Comparison of ENCODE assay signal across 7 cellular contexts in genomic region chr13:99568901-99569300, GRCh38. TPM values are rescaled to one million over a fixed set of nuclear protein-coding genes. Genes with fewer than 3 reads are reported as not detected.
DNase-seq lines count a peak whose midpoint lies in the region; ATAC-seq, FAIRE-seq and TF ChIP-seq lines count a peak whose summit lies in the region.
"Not testable (repeated sequence)": the region's sequence is repeated elsewhere in the genome, so short reads cannot be mapped to it uniquely, and the experiment has no call there.

No MANE protein-coding gene starts in this region.

- not testable (repeated sequence) for H3K4me1 ChIP-seq in DND-41 (ENCODE audit: insufficient read depth, low read length); HCT116 (ENCODE audit: control insufficient read depth in 1 of 2, insufficient read depth in 2 of 2, low read length in 2 of 2); PC-3 (ENCODE audit: insufficient read depth, low read length); K562 (replicated peaks in 1 of 2; ENCODE audit: control insufficient read depth in 2 of 2, insufficient read depth in 2 of 2, low read length in 2 of 2); HepG2 (ENCODE audit: insufficient read depth, low read length)

- H3K9me2 ChIP-seq in HCT116 (ENCODE audit: insufficient read depth); PC-3 (replicated peaks; ENCODE audit: low read length): not testable (repeated sequence)

- H3K4me3 Mint-ChIP-seq in activated naive CD4-positive, alpha-beta T cell treated with anti-CD3 and anti-CD28 coated beads, Interleukin-2, amount 10 ng/mL, durations not matched to agents 7 days and 5 days = not testable (repeated sequence)
- peak overlapping the region; percentile 18 for H3K4me3 Mint-ChIP-seq in endothelial cell (ENCODE audit: unreplicated experiment)

- peaks cover 12% of the 10 kb centered on the region for H3K9me3 ChIP-seq in DND-41 (ENCODE audit: insufficient read depth, low read length, severe bottlenecking)
- H3K9me3 ChIP-seq in HCT116 (ENCODE audit: control insufficient read depth in 1 of 2, insufficient read depth in 1 of 2, low read depth in 1 of 2, low read length in 2 of 2); PC-3 (ENCODE audit: low read length); K562 (replicated peaks; ENCODE audit: control insufficient read depth, insufficient read depth, low read depth, low read length); HepG2 (ENCODE audit: low read length): not testable (repeated sequence)

- not testable (repeated sequence) for H3K4me2 ChIP-seq in DND-41 (ENCODE audit: insufficient read depth, low read length); HCT116 (ENCODE audit: low read length); PC-3 (ENCODE audit: low read length); K562 (ENCODE audit: insufficient read depth, low read length); HepG2 (ENCODE audit: low read depth, low read length)

- CTCF ChIA-PET in HCT116 (lab: Charles Lee); PC-3 (lab: Charles Lee); K562 (lab: Yijun Ruan, JAX; ENCODE audit: low intra/inter-chr PET ratio); HepG2 (lab: Yijun Ruan, JAX; ENCODE audit: low intra/inter-chr PET ratio, low total read pairs): not testable (repeated sequence)
- CTCF ChIA-PET in activated naive CD4-positive, alpha-beta T cell treated with anti-CD3 and anti-CD28 coated beads, Interleukin-2, amount 10 ng/mL, durations not matched to agents 7 days and 5 days (lab: Charles Lee) = interaction anchor here (1.3 kb wide), 1 partner anchor 37 kb away, joined by 3 read pairs; no protein-coding TSS in a partner anchor

- H3K36me3 Mint-ChIP-seq in activated naive CD4-positive, alpha-beta T cell treated with anti-CD3 and anti-CD28 coated beads, Interleukin-2, amount 10 ng/mL, durations not matched to agents 7 days and 5 days = peaks cover 25% of the 10 kb centered on the region
- H3K36me3 Mint-ChIP-seq in endothelial cell (ENCODE audit: low read depth, unreplicated experiment) = peaks cover 31% of the 10 kb centered on the region

- peaks cover 20% of the 10 kb centered on the region for H3K4me1 Mint-ChIP-seq in activated naive CD4-positive, alpha-beta T cell treated with anti-CD3 and anti-CD28 coated beads, Interleukin-2, amount 10 ng/mL, durations not matched to agents 7 days and 5 days
- peaks cover 14% of the 10 kb centered on the region for H3K4me1 Mint-ChIP-seq in endothelial cell (ENCODE audit: unreplicated experiment)

- H3F3A ChIP-seq in PC-3 (ENCODE audit: low read length, unreplicated experiment) = not testable (repeated sequence)

- not testable (repeated sequence) for H3K4me3 ChIP-seq in DND-41 (ENCODE audit: low read depth in 1 of 2, low read length in 2 of 2); HCT116 (replicated peaks in 1 of 2; ENCODE audit: low read depth in 1 of 2, low read length in 2 of 2); PC-3 (ENCODE audit: low read length); K562; HepG2 (replicated peaks in 1 of 3; ENCODE audit: insufficient read depth in 1 of 3, low read depth in 2 of 3, low read length in 3 of 3)

- H3K36me3 ChIP-seq in DND-41 (ENCODE audit: insufficient read depth, low read length) = peaks cover 15% of the 10 kb centered on the region; the same call in 1 of the 2 replicates
- H3K36me3 ChIP-seq in HCT116 (ENCODE audit: control insufficient read depth in 1 of 2, insufficient read depth in 2 of 2, low read length in 2 of 2); PC-3 (ENCODE audit: low read depth, low read length); K562 (ENCODE audit: control insufficient read depth, insufficient read depth, low read length); HepG2 (replicated peaks in 1 of 2; ENCODE audit: control insufficient read depth in 1 of 2, insufficient read depth in 2 of 2, low read length in 2 of 2): not testable (repeated sequence)

- not testable (repeated sequence) for H3K9ac ChIP-seq in DND-41 (ENCODE audit: low read depth, low read length); HCT116 (ENCODE audit: low read length); PC-3 (ENCODE audit: low read length); K562 (ENCODE audit: insufficient read depth in 1 of 2, low read depth in 2 of 2, low read length in 2 of 2); HepG2 (ENCODE audit: insufficient read depth, low read depth, low read length)

- TF ChIP-seq RAD21 in HCT116 (IDR thresholded peaks at IDR 0.05; ENCODE audit: low read depth); K562 (CRISPR knock-in tag; conservative IDR thresholded peaks at IDR 0.05 in 1 of 2, IDR thresholded peaks at IDR 0.05 in 1 of 2); HepG2 (CRISPR knock-in tag; IDR thresholded peaks at IDR 0.05): not testable (repeated sequence)

- H3K27me3 ChIP-seq in DND-41 (ENCODE audit: insufficient read depth, low read length, poor library complexity); HCT116 (ENCODE audit: insufficient read depth, low read length); PC-3 (ENCODE audit: low read length); K562 (ENCODE audit: control insufficient read depth in 2 of 2, insufficient read depth in 2 of 2, low read length in 2 of 2); HepG2 (ENCODE audit: control insufficient read depth in 1 of 2, insufficient read depth in 2 of 2, low read length in 2 of 2): not testable (repeated sequence)

- H3K27ac ChIP-seq in DND-41 (ENCODE audit: low read length); HCT116 (ENCODE audit: low read depth, low read length); PC-3 (ENCODE audit: low read length); K562 (ENCODE audit: extremely low read depth, low read depth, low read length); HepG2 (ENCODE audit: extremely low read length, insufficient read depth, low read length): not testable (repeated sequence)

- H3K27me3 Mint-ChIP-seq in activated naive CD4-positive, alpha-beta T cell treated with anti-CD3 and anti-CD28 coated beads, Interleukin-2, amount 10 ng/mL, durations not matched to agents 7 days and 5 days; endothelial cell (ENCODE audit: unreplicated experiment): not testable (repeated sequence)

- not testable (repeated sequence) for H4K20me1 ChIP-seq in DND-41 (ENCODE audit: insufficient read depth, low read length); HCT116 (ENCODE audit: insufficient read depth); PC-3 (ENCODE audit: low read length); K562 (replicated peaks; ENCODE audit: control insufficient read depth, insufficient read depth, low read length); HepG2 (ENCODE audit: insufficient read depth, low read length)

- in situ Hi-C loops in K562 (cut with MboI); HepG2 (cut with HindIII; ENCODE audit: extremely low pct_ligation_motif_present, low pct_unique_long_range_greater_than_20kb): not testable (repeated sequence)

- ATAC-seq in DND-41 (ENCODE audit: insufficient read depth, low read depth); HCT116; PC-3; K562; HepG2: not testable (repeated sequence)

- H3K27ac Mint-ChIP-seq in activated naive CD4-positive, alpha-beta T cell treated with anti-CD3 and anti-CD28 coated beads, Interleukin-2, amount 10 ng/mL, durations not matched to agents 7 days and 5 days = peak overlapping the region; percentile 11
- not testable (repeated sequence) for H3K27ac Mint-ChIP-seq in endothelial cell (ENCODE audit: unreplicated experiment)

- not testable (repeated sequence) for H2AFZ ChIP-seq in DND-41 (ENCODE audit: low read depth, low read length); HCT116 (ENCODE audit: low read depth, low read length, poor library complexity, severe bottlenecking); PC-3 (ENCODE audit: low read length); K562 (ENCODE audit: low read depth, low read length); HepG2 (ENCODE audit: low read length)

- not testable (repeated sequence) for TF ChIP-seq POLR2A in HCT116 (IDR thresholded peaks at IDR 0.05; ENCODE audit: borderline replicate concordance, extremely low read depth, insufficient read depth, insufficient read length); K562 (conservative IDR thresholded peaks at IDR 0.05); HepG2 (IDR thresholded peaks at IDR 0.05; ENCODE audit: insufficient read depth in 1 of 2, low read depth in 2 of 2, low read length in 2 of 2)

- RAD21 ChIA-PET in HCT116 (lab: Charles Lee; ENCODE audit: low non-redundant PET in 1 of 2, low total read pairs in 2 of 2, uncharacterized antibody in 2 of 2, unreplicated experiment in 2 of 2) = not testable (repeated sequence)

- not testable (repeated sequence) for TF ChIP-seq EP300 in K562 (IDR thresholded peaks at IDR 0.05; ENCODE audit: low read length); HepG2 (IDR thresholded peaks at IDR 0.05; ENCODE audit: low read depth in 2 of 2, low read length in 2 of 2); HepG2 (CRISPR knock-in tag; IDR thresholded peaks at IDR 0.05; ENCODE audit: borderline replicate concordance)

- 31% methylated on average over 4 of the region's 6 CpGs for WGBS in K562 (ENCODE audit: insufficient coverage, low coverage, missing lambda C conversion rate)
- 72% methylated on average over 4 of the region's 6 CpGs for WGBS in HepG2 (ENCODE audit: low lambda C conversion rate)

- peaks cover 11% of the 10 kb centered on the region for H3K9me3 Mint-ChIP-seq in activated naive CD4-positive, alpha-beta T cell treated with anti-CD3 and anti-CD28 coated beads, Interleukin-2, amount 10 ng/mL, durations not matched to agents 7 days and 5 days
- not testable (repeated sequence) for H3K9me3 Mint-ChIP-seq in endothelial cell (ENCODE audit: unreplicated experiment)

- TSS peak; percentile 20 for BruUV-seq in HCT116 (replicated peaks; lab: Mats Ljungman, UMichigan)
- TSS peak; percentile 6 for BruUV-seq in PC-3 (replicated peaks; lab: Mats Ljungman, UMichigan)
- not testable (repeated sequence) for BruUV-seq in K562 (replicated peaks; lab: Mats Ljungman, UMichigan); HepG2 (replicated peaks; lab: Mats Ljungman, UMichigan)

- DNase-seq in DND-41 = peak; percentile 21
- DNase-seq in HCT116 (ENCODE audit: low read depth, low spot score); PC-3; activated naive CD4-positive, alpha-beta T cell treated with anti-CD3 and anti-CD28 coated beads, Interleukin-2, amount 10 ng/mL, durations not matched to agents 7 days and 5 days; K562 (ENCODE audit: extremely low read depth in 1 of 4, low spot score in 3 of 4); endothelial cell (ENCODE audit: low spot score); HepG2 (ENCODE audit: low spot score): not testable (repeated sequence)

- POLR2A ChIA-PET in HCT116 (lab: Charles Lee); PC-3 (lab: Charles Lee; ENCODE audit: unreplicated experiment); K562 (lab: Yijun Ruan, JAX); HepG2 (lab: Yijun Ruan, JAX): not testable (repeated sequence)

- TF ChIP-seq CTCF in DND-41 (IDR thresholded peaks at IDR 0.05; ENCODE audit: borderline replicate concordance, extremely low read depth, low read length, poor library complexity, severe bottlenecking); HCT116 (IDR thresholded peaks at IDR 0.05 in 2 of 3, conservative IDR thresholded peaks at IDR 0.05 in 1 of 3; ENCODE audit: borderline replicate concordance in 1 of 3, insufficient read depth in 1 of 3, low read depth in 2 of 3, low read length in 2 of 3); PC-3 (conservative IDR thresholded peaks at IDR 0.05; ENCODE audit: low read depth, low read length); K562 (IDR thresholded peaks at IDR 0.05 in 2 of 3, conservative IDR thresholded peaks at IDR 0.05 in 1 of 3; ENCODE audit: insufficient read depth in 2 of 3, low read depth in 1 of 3, low read length in 3 of 3); endothelial cell (IDR thresholded peaks at IDR 0.05; ENCODE audit: unreplicated experiment); HepG2 (CRISPR knock-in tag; IDR thresholded peaks at IDR 0.05): not testable (repeated sequence)

- FAIRE-seq in K562 (lab: Jason Lieb, UNC); HepG2 (lab: Jason Lieb, UNC): not testable (repeated sequence)

- intact Hi-C loops in HCT116 (cut with micrococcal nuclease); PC-3 (cut with micrococcal nuclease); K562 (cut with micrococcal nuclease); HepG2 (cut with micrococcal nuclease; ENCODE audit: unreplicated experiment): not testable (repeated sequence)

- H3K79me2 ChIP-seq in DND-41 (ENCODE audit: insufficient read depth, low read length); HCT116 (ENCODE audit: insufficient read depth, low read length); PC-3 (ENCODE audit: low read length); K562 (ENCODE audit: control insufficient read depth, insufficient read depth, low read length); HepG2 (ENCODE audit: insufficient read depth, low read length): not testable (repeated sequence)

- H3K9me1 ChIP-seq in K562 (ENCODE audit: control insufficient read depth, insufficient read depth, low read length) = not testable (repeated sequence)

RNA-seq across cellular contexts. Expression of gene CLYBL, which starts 37.6 kb away (rescaled TPM):
- total RNA-seq in HCT116 (2021; ENCODE audit: unreplicated experiment) = 21.3 TPM
- 5.6 and 10.4 TPM in 2 replicates for polyA plus RNA-seq in HCT116 (2012)
- total RNA-seq in PC-3 (2014; rRNA removed) = 3.4 TPM in 1 of 2 replicates, not detected in the other
- total RNA-seq in K562 (2011; cell fraction: chromatin; rRNA removed; ENCODE audit: low replicate concordance) = 1.4 and 6.8 TPM in 2 replicates
- total RNA-seq in K562 (2011; cell fraction: nucleolus; rRNA removed) = 1.2 and 1.4 TPM in 2 replicates
- total RNA-seq in K562 (2011; cell fraction: nucleoplasm; rRNA removed) = 3.0 and 3.7 TPM in 2 replicates
- 1.2 and 1.8 TPM in 2 replicates for total RNA-seq in K562 (2014; rRNA removed)
- 2.3 and 3.3 TPM in 2 replicates for total RNA-seq in K562 (2014; rRNA removed; fragmentation: Illumina TruSeq; extraction: Trizol)
- 2.4 and 4.3 TPM in 2 replicates for total RNA-seq in K562 (2015; rRNA removed; fragmentation: Illumina TruSeq; extraction: Trizol)
- 2.5 and 2.9 TPM in 2 replicates for total RNA-seq in K562 (2021)
- polyA plus RNA-seq in K562 (2011; rRNA removed) = 4.1 and 5.0 TPM in 2 replicates
- polyA plus RNA-seq in K562 (2011; cell fraction: cytosol; rRNA removed) = 2.1 and 2.7 TPM in 2 replicates
- 8.2 and 9.9 TPM in 2 replicates for polyA plus RNA-seq in K562 (2011; cell fraction: nucleus; rRNA removed)
- polyA plus RNA-seq in K562 (2012) = 2.8 and 5.0 TPM in 2 replicates
- 2.9 and 3.4 TPM in 2 replicates for polyA plus RNA-seq in K562 (2014; fragmentation: Illumina TruSeq; extraction: Trizol)
- polyA plus RNA-seq in K562 (2014; fragmentation: Nextera tagmentation; extraction: Ambion mirVana) = 1 to 10 TPM; 2.0 to 2.1 TPM
- 2.1 and 4.3 TPM in 2 replicates for polyA plus RNA-seq in K562 (2014; rRNA removed)
- polyA minus RNA-seq in K562 (2011; rRNA and poly(A)+ RNA removed) = 1.6 and 3.5 TPM in 2 replicates
- not detected in 2 replicates for polyA minus RNA-seq in K562 (2011; cell fraction: cytosol; rRNA and poly(A)+ RNA removed)
- polyA minus RNA-seq in K562 (2011; cell fraction: nucleus; rRNA and poly(A)+ RNA removed) = 4.3 and 5.2 TPM in 2 replicates
- 7.6 TPM for total RNA-seq in endothelial cell (ENCODE audit: unreplicated experiment)
- total RNA-seq in HepG2 (2016; rRNA removed; fragmentation: Illumina TruSeq; extraction: Trizol) = 9.6 and 14.5 TPM in 2 replicates
- 2.0 and 2.9 TPM in 2 replicates for total RNA-seq in HepG2 (2016; cell fraction: cytosol; rRNA removed; fragmentation: Illumina TruSeq; extraction: Trizol; ENCODE audit: low read depth)
- 9.5 and 15.4 TPM in 2 replicates for total RNA-seq in HepG2 (2016; cell fraction: insoluble cytoplasmic fraction; rRNA removed; fragmentation: Illumina TruSeq; extraction: Trizol)
- 3.3 and 3.6 TPM in 2 replicates for total RNA-seq in HepG2 (2016; cell fraction: membrane; rRNA removed; fragmentation: Illumina TruSeq; extraction: Trizol)
- total RNA-seq in HepG2 (2016; cell fraction: nucleus; rRNA removed; fragmentation: Illumina TruSeq; extraction: Trizol) = 6.5 and 8.3 TPM in 2 replicates
- 10.7 and 12.7 TPM in 2 replicates for polyA plus RNA-seq in HepG2 (2011; rRNA removed)
- 5.3 and 10.1 TPM in 2 replicates for polyA plus RNA-seq in HepG2 (2011; cell fraction: cytosol; rRNA removed)
- polyA plus RNA-seq in HepG2 (2011; cell fraction: nucleus; rRNA removed) = 10.8 and 13.7 TPM in 2 replicates
- 13.3 and 18.6 TPM in 2 replicates for polyA plus RNA-seq in HepG2 (2012)
- 2.8 and 3.7 TPM in 2 replicates for polyA plus RNA-seq in HepG2 (2016; cell fraction: cytosol; fragmentation: Illumina TruSeq; extraction: Trizol; ENCODE audit: low read depth)
- polyA plus RNA-seq in HepG2 (2016; cell fraction: insoluble cytoplasmic fraction; fragmentation: Illumina TruSeq; extraction: Trizol; ENCODE audit: low read depth) = 21.4 and 21.5 TPM in 2 replicates
- polyA plus RNA-seq in HepG2 (2016; cell fraction: membrane; fragmentation: Illumina TruSeq; extraction: Trizol; ENCODE audit: low read depth) = 4.2 and 5.1 TPM in 2 replicates
- 12.2 and 12.3 TPM in 2 replicates for polyA plus RNA-seq in HepG2 (2016; cell fraction: nucleus; fragmentation: Illumina TruSeq; extraction: Trizol; ENCODE audit: insufficient read depth, low read depth)
- polyA minus RNA-seq in HepG2 (2011; rRNA and poly(A)+ RNA removed; ENCODE audit: low replicate concordance) = 1.0 and 3.9 TPM in 2 replicates
- polyA minus RNA-seq in HepG2 (2011; cell fraction: cytosol; rRNA and poly(A)+ RNA removed) = 4.7 and 5.9 TPM in 2 replicates
- 18.8 and 21.1 TPM in 2 replicates for polyA minus RNA-seq in HepG2 (2011; cell fraction: nucleus; rRNA and poly(A)+ RNA removed)
